ENCODE assay signal across 24 cellular contexts in the genomic region with DNA sequence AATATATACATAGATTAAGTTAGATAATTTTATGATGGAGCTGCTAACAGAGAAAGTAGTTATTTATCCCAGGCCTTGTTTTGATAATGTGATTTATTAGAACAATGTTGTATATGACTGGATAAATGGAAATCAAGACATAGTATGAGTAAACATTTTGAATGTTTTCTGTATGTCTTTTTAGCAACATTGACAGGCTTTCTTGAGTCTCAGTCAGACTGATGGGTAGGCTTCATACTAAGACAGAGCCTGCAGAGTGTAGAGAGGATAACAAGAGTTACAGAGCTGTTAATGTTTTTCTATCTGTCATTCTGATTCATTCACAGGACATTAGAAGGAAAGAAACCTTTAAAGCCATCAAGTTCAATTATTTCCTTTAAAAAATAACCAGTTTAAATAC.
"Had no signal": no experiment of that assay in that cellular context is flagged by ENCODE, and none has a peak within 500 bp of the region (broad histone marks: within the 10 kb centered on the region; RNA-seq: fewer than 3 reads in every experiment).

No MANE protein-coding gene starts in this region.

- H3K36me3 ChIP-seq: stomach, suprapubic skin, thoracic aorta, thyroid gland, tibial artery, tibial nerve, transverse colon, upper lobe of left lung, upper lobe of right lung, uterus, vagina had no signal

- H3K27me3 ChIP-seq: stomach, suprapubic skin, testis, thyroid gland, tibial artery, tibial nerve, transverse colon, upper lobe of left lung, upper lobe of right lung, uterus, vagina had no signal

- H3K9me3 ChIP-seq: stomach, testis, thoracic aorta, thyroid gland, tibial artery, tibial nerve, transverse colon, upper lobe of left lung, upper lobe of right lung, uterus, vagina had no signal

- H3K27ac ChIP-seq: stomach, suprapubic skin, testis, thoracic aorta, thyroid gland, tibial artery, tibial nerve, transverse colon, upper lobe of left lung, upper lobe of right lung, uterus, vagina had no signal

- H3K4me3 ChIP-seq: stomach, suprapubic skin, testis, thoracic aorta, thyroid gland, tibial artery, tibial nerve, transverse colon, upper lobe of left lung, upper lobe of right lung, uterus, vagina had no signal

- DNase-seq: stimulated activated CD4-positive, alpha-beta T cell treated with anti-CD3 and anti-CD28 coated beads, Interleukin-2, amount 100 ng/mL, for 48 hours; stimulated activated CD4-positive, alpha-beta T cell treated with anti-CD3 and anti-CD28 coated beads, Interleukin-4, amount 100 ng/mL, for 1 hour; stimulated activated CD4-positive, alpha-beta T cell treated with anti-CD3 and anti-CD28 coated beads, Interleukin-4, amount 100 ng/mL, for 24 hours; stimulated activated CD4-positive, alpha-beta T cell treated with anti-CD3 and anti-CD28 coated beads, Interleukin-4, amount 100 ng/mL, for 4 hours; stimulated activated CD8-positive, alpha-beta memory T cell treated with anti-CD3 and anti-CD28 coated beads, Interleukin-4, amount 100 ng/mL, for 48 hours; stimulated activated naive B cell treated with anti-CD40 and anti-IgM and Interleukin-4, amounts not matched to agents 10 μg/mL and 1 μg/mL and 100 μg/mL, for 72 hours; stimulated activated naive CD4-positive, alpha-beta T cell; stimulated activated naive CD4-positive, alpha-beta T cell treated with Interleukin-2 at 50 U/mL for 16 hours; stimulated activated naive CD8-positive, alpha-beta T cell treated with anti-CD3 and anti-CD28 coated beads, Interleukin-15, amount 100 ng/mL, for 72 hours; stimulated activated naive CD8-positive, alpha-beta T cell treated with anti-CD3 and anti-CD28 coated beads, Interleukin-15, Interleukin-2, amounts not matched to agents 100 U/mL and 50 U/mL, for 24 hours; stomach; substantia nigra; testis; thyroid gland; tibial artery; transverse colon; trophoblast cell; upper lobe of left lung; upper lobe of right lung; uterus had no signal
